In genomic region chr15:40061212-40061901, GRCh38 we compare ENCODE assay signal across 12 cellular contexts. TPM values are rescaled to one million over a fixed set of nuclear protein-coding genes. Genes with fewer than 3 reads are reported as not detected.
A peak's percentile ranks its signal among the peaks of the same experiment; 100 is the strongest.
DNase-seq lines count a peak whose midpoint lies in the region; ATAC-seq and TF ChIP-seq lines count a peak whose summit lies in the region.
"Had no signal": no experiment of that assay in that cellular context is flagged by ENCODE, and none has a peak within 500 bp of the region (broad histone marks: within the 10 kb centered on the region; RNA-seq: fewer than 3 reads in every experiment).

No MANE protein-coding gene starts in this region.

- no peaks in the 10 kb centered on the region for H4K20me1 ChIP-seq in smooth muscle cell (ENCODE audit: low read depth)

- H3K4me1 ChIP-seq in lower lobe of right lung (no peaks in the 10 kb centered on the region), smooth muscle cell (ENCODE audit: low read depth) (peaks cover 6% of the 10 kb centered on the region), heart left ventricle (peaks cover 0 to 25% (median under 1%) of the 10 kb centered on the region in 12 donors)

- H3K9ac ChIP-seq in smooth muscle cell (ENCODE audit: low read depth): no peak overlapping the region

- no peak for TF ChIP-seq POLR2A in heart left ventricle (IDR thresholded peaks at IDR 0.05)

- H3K9me3 ChIP-seq in lower lobe of right lung (no peaks in the 10 kb centered on the region), smooth muscle cell (replicated peaks; ENCODE audit: low read depth) (no peaks in the 10 kb centered on the region), heart left ventricle (no peaks in the 10 kb centered on the region)
- H3K9me3 ChIP-seq: thoracic aorta had no signal

- no peaks in the 10 kb centered on the region for H3K79me2 ChIP-seq in smooth muscle cell (ENCODE audit: low read depth)

- no peaks in the 10 kb centered on the region for H3F3A ChIP-seq in smooth muscle cell (ENCODE audit: low read depth)

- TF ChIP-seq CTCF in GM20000 (IDR thresholded peaks at IDR 0.05; ENCODE audit: extremely low read depth, missing control alignments) (no peak), lower lobe of right lung (IDR thresholded peaks at IDR 0.05) (no peak), smooth muscle cell (IDR thresholded peaks at IDR 0.05; ENCODE audit: borderline replicate concordance, insufficient read depth, poor library complexity, severe bottlenecking) (no peak), heart left ventricle (IDR thresholded peaks at IDR 0.05) (no peak)

- intact Hi-C loops in lower lobe of right lung (cut with DNase I): no loop called here
- intact Hi-C loops in heart left ventricle (cut with DNase I): no loop called here

- 93% methylated on average over 15 of the region's 15 CpGs for WGBS in smooth muscle cell (ENCODE audit: low lambda C conversion rate)
- WGBS in heart left ventricle, 4 donors: 86 to 97% (median 95%) methylated on average over 15 of the region's 15 CpGs

- ATAC-seq in GM18520 (IDR thresholded peaks at IDR 0.05; ENCODE audit: unreplicated experiment): peak; percentile 75
- ATAC-seq in HG03342 (IDR thresholded peaks at IDR 0.05; ENCODE audit: unreplicated experiment): peak; percentile 51
- ATAC-seq in lower lobe of right lung: peak; percentile 71 to 81
- no peak for ATAC-seq in GM21717 (IDR thresholded peaks at IDR 0.05; ENCODE audit: unreplicated experiment)
- no peak for ATAC-seq in heart left ventricle
- ATAC-seq: naive thymus-derived CD4-positive, alpha-beta T cell had no signal

- peak; percentile 69 for DNase-seq in GM20000 (ENCODE audit: low spot score)
- DNase-seq in lower lobe of right lung: no peak
- DNase-seq in smooth muscle cell (lab: John Stamatoyannopoulos, UW; ENCODE audit: unreplicated experiment): no peak
- DNase-seq in heart left ventricle: no peak
- DNase-seq in midbrain (lab: John Stamatoyannopoulos, UW): no peak
- DNase-seq: activated naive CD4-positive, alpha-beta T cell treated with anti-CD3 and anti-CD28 coated beads, Interleukin-2, amount 50 U/mL, for 16 hours; effector CD4-positive, alpha-beta T cell; naive thymus-derived CD4-positive, alpha-beta T cell had no signal

- no peak overlapping the region for H2AFZ ChIP-seq in smooth muscle cell (ENCODE audit: low read depth)

- no peak overlapping the region for H3K4me3 ChIP-seq in lower lobe of right lung
- H3K4me3 ChIP-seq in smooth muscle cell: no peak overlapping the region
- no peak overlapping the region for H3K4me3 ChIP-seq in heart left ventricle
- H3K4me3 ChIP-seq: thoracic aorta had no signal

- H3K27me3 ChIP-seq in lower lobe of right lung (ENCODE audit: low read depth) (no peaks in the 10 kb centered on the region), smooth muscle cell (ENCODE audit: low read depth) (no peaks in the 10 kb centered on the region), heart left ventricle (no peaks in the 10 kb centered on the region)

- H3K27ac ChIP-seq in lower lobe of right lung (no peak overlapping the region), smooth muscle cell (ENCODE audit: low read depth) (no peak overlapping the region), heart left ventricle (no peak overlapping the region)
- H3K27ac ChIP-seq: thoracic aorta had no signal

- no peak overlapping the region for H3K4me2 ChIP-seq in smooth muscle cell

- H3K36me3 ChIP-seq in lower lobe of right lung (peaks cover 8% of the 10 kb centered on the region), smooth muscle cell (ENCODE audit: low read depth) (no peaks in the 10 kb centered on the region), heart left ventricle (peaks cover 0 to 10% (median 0%) of the 10 kb centered on the region in 9 donors)
- H3K36me3 ChIP-seq: thoracic aorta had no signal

RNA-seq across cellular contexts. Expression of gene SRP14, which starts 22.4 kb away (rescaled TPM):
- total RNA-seq in lower lobe of right lung (138 TPM), smooth muscle cell (307 and 356 TPM in 2 replicates), heart left ventricle (100 to 1,000 TPM; 189 to 446 (median 218) TPM)
- polyA plus RNA-seq in smooth muscle cell (713 and 726 TPM in 2 replicates), heart left ventricle (100 to 1,000 TPM; 379 to 702 TPM)

RNA-seq across cellular contexts. Expression of gene BMF, which starts 47.3 kb away (rescaled TPM):
- 17.2 TPM for total RNA-seq in lower lobe of right lung
- total RNA-seq in smooth muscle cell: 9.1 and 11.2 TPM in 2 replicates
- polyA plus RNA-seq in smooth muscle cell: 3.6 and 7.5 TPM in 2 replicates
- total RNA-seq in heart left ventricle: 10 to 100 TPM in 2 of 9 donors, 1 to 10 TPM in 7; 1.2 to 12.9 (median 3.5) TPM
- polyA plus RNA-seq in heart left ventricle: 1 to 10 TPM; 2.5 to 2.9 TPM

Comparison
In these comparisons a context has a peak if more than half of its experiments do, and no peak if none do; other contexts are left out.
1. ATAC-seq: peak in GM18520 (single experiment), HG03342 (single experiment) and lower lobe of right lung (2 of 2); none in GM21717 (single experiment) and heart left ventricle (0 of 4).